In genomic region chr1:2189459-2190425, GRCh38 we compare ENCODE assay signal across 8 cellular contexts. TPM values are rescaled to one million over a fixed set of nuclear protein-coding genes. Genes with fewer than 3 reads are reported as not detected.
DNase-seq lines count a peak whose midpoint lies in the region; ATAC-seq, FAIRE-seq and TF ChIP-seq lines count a peak whose summit lies in the region.

No MANE protein-coding gene starts in this region.

- peaks cover 11% of the 10 kb centered on the region for H3K4me1 Mint-ChIP-seq in WTC11
- H3K4me1 Mint-ChIP-seq in immature natural killer cell, result peaks cover 4 to 7% of the 10 kb centered on the region in 2 donors

- POLR2A ChIA-PET in WTC11 (lab: Charles Lee), result interaction anchor here (0.5 to 1.8 kb wide), 6 partner anchors 19 to 190 kb away, joined by 3 to 4 read pairs (median 3); no protein-coding TSS in a partner anchor

- TF ChIP-seq CTCF in WTC11 (IDR thresholded peaks at IDR 0.05) (no peak), bronchial epithelial cell (IDR thresholded peaks at IDR 0.05; ENCODE audit: insufficient read depth, low read length, severe bottlenecking) (no peak)

- no peaks in the 10 kb centered on the region for H3K27me3 Mint-ChIP-seq in WTC11 (ENCODE audit: low read depth)
- H3K27me3 Mint-ChIP-seq in immature natural killer cell (ENCODE audit: low read depth in 3 of 3), result peaks cover 3 to 7% (median 4%) of the 10 kb centered on the region in 3 donors

- H3K4me3 Mint-ChIP-seq in WTC11 (peak overlapping the region; percentile 54), immature natural killer cell (peak overlapping the region; percentile 75 to 86 (median 80))

- peaks cover 4% of the 10 kb centered on the region for H3K36me3 ChIP-seq in bronchial epithelial cell (ENCODE audit: control insufficient read depth, insufficient read depth, low read length)

- H3K27ac ChIP-seq in skin epidermis, result peak overlapping the region; percentile 40 to 91 (median 86)

- peak overlapping the region; percentile 55 for H3K4me3 ChIP-seq in bronchial epithelial cell (ENCODE audit: low read depth, low read length)
- peak overlapping the region; percentile 44 to 54 (median 48) for H3K4me3 ChIP-seq in skin epidermis

- DNase-seq in DMS79 (lab: John Stamatoyannopoulos, UW) (peak; percentile 92), NCI-H2171 (lab: John Stamatoyannopoulos, UW) (peak; percentile 57), WTC11 (ENCODE audit: low spot score) (peak; percentile 90), bronchial epithelial cell (ENCODE audit: low read depth) (peak; percentile 92), immature natural killer cell (peak; percentile 93 to 95 (median 95))

- H3K9me3 Mint-ChIP-seq in WTC11 (no peaks in the 10 kb centered on the region), immature natural killer cell (no peaks in the 10 kb centered on the region)

- H3K27me3 ChIP-seq in bronchial epithelial cell (ENCODE audit: control insufficient read depth, insufficient read depth, low read length), result no peaks in the 10 kb centered on the region

- no peak for FAIRE-seq in bronchial epithelial cell (lab: Jason Lieb, UNC)

- H3K27ac Mint-ChIP-seq in WTC11 (peak overlapping the region; percentile 93), immature natural killer cell (peak overlapping the region; percentile 92 to 98 (median 97))

- ATAC-seq in HG02588 (IDR thresholded peaks at IDR 0.05; ENCODE audit: unreplicated experiment) (peak; percentile 66), WTC11 (peak; percentile 82), HG03378 (IDR thresholded peaks at IDR 0.05; ENCODE audit: unreplicated experiment) (no peak)

- H3K36me3 Mint-ChIP-seq in WTC11 (peaks cover 9% of the 10 kb centered on the region), immature natural killer cell (peaks cover 0 to 3% (median 0%) of the 10 kb centered on the region in 3 donors)

- CTCF ChIA-PET in WTC11 (lab: Charles Lee), result interaction anchor here (0.6 to 3.8 kb wide), 10 partner anchors 9 to 192 kb away, joined by 3 to 27 read pairs (median 4); no protein-coding TSS in a partner anchor

TF ChIP-seq in WTC11, 78 proteins besides CTCF, POLR2A, EP300 and RAD21 (continues in another document):
- TF ChIP-seq ATF2 (CRISPR knock-in tag; IDR thresholded peaks at IDR 0.05; ENCODE audit: borderline replicate concordance, low read depth), result no peak
- TF ChIP-seq SMAD3 (CRISPR knock-in tag; IDR thresholded peaks at IDR 0.05; ENCODE audit: borderline replicate concordance), result no peak
- TF ChIP-seq FOXP4 (CRISPR knock-in tag; IDR thresholded peaks at IDR 0.05), result peak; percentile 52; the same call in 1 of the 2 replicates
- no peak for TF ChIP-seq ATF1 (CRISPR knock-in tag; IDR thresholded peaks at IDR 0.05)
- no peak for TF ChIP-seq ZBTB43 (CRISPR knock-in tag; IDR thresholded peaks at IDR 0.05)
- no peak for TF ChIP-seq OVOL2 (CRISPR knock-in tag; IDR thresholded peaks at IDR 0.05; ENCODE audit: borderline replicate concordance)
- TF ChIP-seq ARID4B (CRISPR knock-in tag; IDR thresholded peaks at IDR 0.05; ENCODE audit: borderline replicate concordance), result peak; percentile 78; the same call in 1 of the 2 replicates
- no peak for TF ChIP-seq ZBTB21 (CRISPR knock-in tag; IDR thresholded peaks at IDR 0.05; ENCODE audit: borderline replicate concordance)
- no peak for TF ChIP-seq GTF2I (CRISPR knock-in tag; conservative IDR thresholded peaks at IDR 0.05)

RNA-seq across cellular contexts. Expression of gene FAAP20, which starts 4.8 kb away (rescaled TPM):
- total RNA-seq in WTC11 (2021) (133 to 151 TPM (median 150 TPM) in 3 replicates), bronchial epithelial cell (14.2 and 15.0 TPM in 2 replicates)
- polyA plus RNA-seq in immature natural killer cell, result 10 to 100 TPM; 56.7 to 99.6 (median 79.2) TPM

RNA-seq across cellular contexts. Expression of gene SKI, which starts 38.4 kb away (rescaled TPM):
- total RNA-seq in WTC11 (2021), result 75.5 to 88.6 TPM (median 75.6 TPM) in 3 replicates
- total RNA-seq in bronchial epithelial cell, result 8.4 and 9.2 TPM in 2 replicates
- 1 to 10 TPM in 1 of 3 donors, under 1 TPM in 1, not detected in 1; 0.87 to 1.0 TPM for polyA plus RNA-seq in immature natural killer cell
